ENCODE assay signal across 13 cellular contexts in the genomic region with DNA sequence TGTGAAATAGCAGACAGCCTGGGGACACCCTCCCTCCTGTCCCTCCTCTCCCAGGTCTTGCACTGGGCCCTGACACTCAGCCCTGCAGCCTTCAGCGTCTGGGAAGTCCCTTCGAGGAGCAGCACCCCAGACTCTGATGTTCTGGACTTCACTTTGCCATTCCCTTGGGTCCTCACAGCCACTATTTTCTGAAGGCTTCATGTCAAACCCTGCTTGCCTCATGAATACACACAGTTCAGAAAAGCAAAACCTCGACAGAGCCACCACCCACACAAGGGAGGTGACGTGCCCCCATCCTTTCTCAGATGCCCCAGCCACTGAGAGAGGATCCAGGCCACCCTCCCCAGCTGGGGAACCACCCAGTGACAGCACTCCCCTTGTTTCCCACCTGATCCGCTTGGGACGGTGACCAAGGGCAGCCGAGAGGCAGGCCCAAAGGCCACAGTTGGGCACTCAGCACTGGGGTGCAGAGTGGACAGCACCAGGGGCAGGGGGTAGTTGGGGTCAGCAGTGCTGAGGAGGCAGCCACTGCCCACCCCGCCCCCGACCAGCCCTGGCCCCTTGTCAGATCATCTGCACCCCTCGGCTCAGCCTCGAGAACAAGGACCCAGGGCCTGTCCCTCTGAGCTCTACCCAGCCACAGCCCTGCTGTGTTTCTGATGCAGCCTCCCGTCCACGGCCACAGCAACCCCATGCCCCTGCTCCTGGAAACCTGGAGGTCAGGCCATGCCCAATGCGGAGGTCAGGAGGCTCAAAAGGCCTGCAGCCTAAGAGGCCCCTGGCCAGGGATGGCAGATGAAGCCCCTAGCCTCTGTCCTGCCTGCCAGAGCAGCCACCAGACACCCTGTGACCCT. TPM values are rescaled to one million over a fixed set of nuclear protein-coding genes. Genes with fewer than 3 reads are reported as not detected.
DNase-seq lines count a peak whose midpoint lies in the region; ATAC-seq, FAIRE-seq and TF ChIP-seq lines count a peak whose summit lies in the region.
"Had no signal": no experiment of that assay in that cellular context is flagged by ENCODE, and none has a peak within 500 bp of the region (broad histone marks: within the 10 kb centered on the region; RNA-seq: fewer than 3 reads in every experiment).

No MANE protein-coding gene starts in this region.

- no peaks in the 10 kb centered on the region for H3K27me3 ChIP-seq in H7 (ENCODE audit: control insufficient read depth, insufficient read depth, low read length)
- no peaks in the 10 kb centered on the region for H3K27me3 ChIP-seq in bronchial epithelial cell (ENCODE audit: control insufficient read depth, insufficient read depth, low read length)

- H3K9me3 ChIP-seq in mucosa of descending colon = no peaks in the 10 kb centered on the region

- H3K36me3 Mint-ChIP-seq in activated naive CD4-positive, alpha-beta T cell treated with anti-CD3 and anti-CD28 coated beads, Interleukin-2, amount 50 U/mL, for 72 hours = peaks cover 0 to 15% of the 10 kb centered on the region in 2 donors
- H3K36me3 Mint-ChIP-seq in stimulated activated effector memory CD8-positive, alpha-beta T cell treated with anti-CD3 and anti-CD28 coated beads, Interleukin-12 subunit alpha, Interleukin-12 subunit beta, amount 100 ng/mL, for 72 hours = peaks cover 60% of the 10 kb centered on the region
- H3K36me3 Mint-ChIP-seq: activated naive CD4-positive, alpha-beta T cell treated with anti-CD3 and anti-CD28 coated beads, Interleukin-2, amount 50 U/mL, for 24 hours had no signal

- H3K36me3 ChIP-seq in H7 (replicated peaks; ENCODE audit: control insufficient read depth, insufficient read depth, low read length) = no peaks in the 10 kb centered on the region
- H3K36me3 ChIP-seq in bronchial epithelial cell (ENCODE audit: control insufficient read depth, insufficient read depth, low read length) = no peaks in the 10 kb centered on the region
- H3K36me3 ChIP-seq in mucosa of descending colon (ENCODE audit: low read depth) = no peaks in the 10 kb centered on the region
- H3K36me3 ChIP-seq: WERI-Rb-1 had no signal

- peaks cover 46% of the 10 kb centered on the region for H3K4me1 Mint-ChIP-seq in stimulated activated effector memory CD8-positive, alpha-beta T cell treated with anti-CD3 and anti-CD28 coated beads, Interleukin-12 subunit alpha, Interleukin-12 subunit beta, amount 100 ng/mL, for 72 hours

- peak; percentile 72 for FAIRE-seq in bronchial epithelial cell (lab: Jason Lieb, UNC)
- FAIRE-seq: keratinocyte had no signal

- no peaks in the 10 kb centered on the region for H3K4me1 ChIP-seq in mucosa of descending colon (ENCODE audit: low read depth)

- ATAC-seq in activated naive CD4-positive, alpha-beta T cell treated with anti-CD3 and anti-CD28 coated beads, Interleukin-2, amount 50 U/mL, for 72 hours = peak; percentile 10 to 38
- ATAC-seq in stimulated activated effector memory CD8-positive, alpha-beta T cell treated with anti-CD3 and anti-CD28 coated beads, Interleukin-12 subunit alpha, Interleukin-12 subunit beta, amount 100 ng/mL, for 72 hours = peak; percentile 66
- ATAC-seq in HG03520 (IDR thresholded peaks at IDR 0.05; ENCODE audit: unreplicated experiment) = no peak
- no peak for ATAC-seq in mucosa of descending colon

- intact Hi-C loops in mucosa of descending colon (cut with DNase I, micrococcal nuclease) = loop anchor here (1.0 to 2.0 kb wide), 2 partner anchors 23 to 24 kb away; no protein-coding TSS in a partner anchor

- TF ChIP-seq CTCF in bronchial epithelial cell (IDR thresholded peaks at IDR 0.05; ENCODE audit: insufficient read depth, low read length, severe bottlenecking) = no peak
- TF ChIP-seq CTCF in mucosa of descending colon (IDR thresholded peaks at IDR 0.05) = no peak

- H3K4me3 ChIP-seq in H7 (ENCODE audit: insufficient read depth, low read depth, low read length) (no peak overlapping the region), bronchial epithelial cell (ENCODE audit: low read depth, low read length) (no peak overlapping the region), mucosa of descending colon (no peak overlapping the region)

- no peak for DNase-seq in activated naive CD4-positive, alpha-beta T cell treated with anti-CD3 and anti-CD28 coated beads, Interleukin-2, amount 50 U/mL, for 72 hours (ENCODE audit: low spot score in 2 of 2)
- no peak for DNase-seq in activated naive CD4-positive, alpha-beta T cell treated with anti-CD3 and anti-CD28 coated beads, Interleukin-2, amount 50 U/mL, for 16 hours
- DNase-seq in H7 (peak; percentile 51), bronchial epithelial cell (ENCODE audit: low read depth) (no peak), mucosa of descending colon (no peak), islet precursor cell (no peak)
- DNase-seq in stimulated activated effector memory CD8-positive, alpha-beta T cell treated with anti-CD3 and anti-CD28 coated beads, Interleukin-12 subunit alpha, Interleukin-12 subunit beta, amount 100 ng/mL, for 72 hours (ENCODE audit: low spot score in 2 of 2) = no peak
- DNase-seq: NCI-H446, WERI-Rb-1 had no signal

- H3K27ac Mint-ChIP-seq in activated naive CD4-positive, alpha-beta T cell treated with anti-CD3 and anti-CD28 coated beads, Interleukin-2, amount 50 U/mL, for 72 hours = peak overlapping the region in 1 of 2 donors; percentile 74
- peak overlapping the region; percentile 70 for H3K27ac Mint-ChIP-seq in stimulated activated effector memory CD8-positive, alpha-beta T cell treated with anti-CD3 and anti-CD28 coated beads, Interleukin-12 subunit alpha, Interleukin-12 subunit beta, amount 100 ng/mL, for 72 hours
- H3K27ac Mint-ChIP-seq: dendritic cell treated with granulocyte-macrophage colony-stimulating factor and Interleukin-4, amounts not matched to agents 40 ng/mL and 50 ng/mL, for 4 days had no signal

- no peak overlapping the region for H3K4me3 Mint-ChIP-seq in stimulated activated effector memory CD8-positive, alpha-beta T cell treated with anti-CD3 and anti-CD28 coated beads, Interleukin-12 subunit alpha, Interleukin-12 subunit beta, amount 100 ng/mL, for 72 hours
- H3K4me3 Mint-ChIP-seq: activated naive CD4-positive, alpha-beta T cell treated with anti-CD3 and anti-CD28 coated beads, Interleukin-2, amount 50 U/mL, for 24 hours; dendritic cell treated with granulocyte-macrophage colony-stimulating factor and Interleukin-4, amounts not matched to agents 40 ng/mL and 50 ng/mL, for 4 days had no signal

- H3K9me3 Mint-ChIP-seq in activated naive CD4-positive, alpha-beta T cell treated with anti-CD3 and anti-CD28 coated beads, Interleukin-2, amount 50 U/mL, for 72 hours = peaks cover 0 to 14% of the 10 kb centered on the region in 2 donors
- no peaks in the 10 kb centered on the region for H3K9me3 Mint-ChIP-seq in stimulated activated effector memory CD8-positive, alpha-beta T cell treated with anti-CD3 and anti-CD28 coated beads, Interleukin-12 subunit alpha, Interleukin-12 subunit beta, amount 100 ng/mL, for 72 hours
- H3K9me3 Mint-ChIP-seq: activated naive CD4-positive, alpha-beta T cell treated with anti-CD3 and anti-CD28 coated beads, Interleukin-2, amount 50 U/mL, for 24 hours; dendritic cell treated with granulocyte-macrophage colony-stimulating factor and Interleukin-4, amounts not matched to agents 40 ng/mL and 50 ng/mL, for 4 days had no signal

RNA-seq across cellular contexts. Expression of a gene that starts 3.1 kb away (rescaled TPM):
- total RNA-seq in activated naive CD4-positive, alpha-beta T cell treated with anti-CD3 and anti-CD28 coated beads, Interleukin-2, amount 50 U/mL, for 72 hours = 10 to 100 TPM; 10.3 to 12.9 TPM
- not detected in 2 replicates for total RNA-seq in H7 (2014; rRNA removed; shearing (Covaris generic))
- not detected in 2 replicates for total RNA-seq in bronchial epithelial cell
- total RNA-seq in mucosa of descending colon = 1 to 10 TPM in 1 of 3 donors, under 1 TPM in 1, not detected in 1; 0.72 to 2.7 TPM

RNA-seq across cellular contexts. Expression of a gene that starts 24.7 kb away (rescaled TPM):
- under 1 TPM; 0.12 to 0.20 TPM for total RNA-seq in activated naive CD4-positive, alpha-beta T cell treated with anti-CD3 and anti-CD28 coated beads, Interleukin-2, amount 50 U/mL, for 72 hours
- total RNA-seq in H7 (2014; rRNA removed; shearing (Covaris generic)) = not detected in 2 replicates
- not detected in 2 replicates for total RNA-seq in bronchial epithelial cell
- total RNA-seq in mucosa of descending colon = not detected

RNA-seq across cellular contexts. Expression of a gene that starts 30.8 kb away (rescaled TPM):
- total RNA-seq in activated naive CD4-positive, alpha-beta T cell treated with anti-CD3 and anti-CD28 coated beads, Interleukin-2, amount 50 U/mL, for 72 hours = 100 to 1,000 TPM in 1 of 2 donors, 10 to 100 TPM in 1; 96.4 to 132 TPM
- total RNA-seq in H7 (2014; rRNA removed; shearing (Covaris generic)) = 75.9 and 91.1 TPM in 2 replicates
- total RNA-seq in bronchial epithelial cell = 97.7 and 125 TPM in 2 replicates
- total RNA-seq in mucosa of descending colon = 100 to 1,000 TPM in 1 of 3 donors, 10 to 100 TPM in 2; 42.5 to 105 (median 56.1) TPM

Comparison
In these comparisons a context has a peak if more than half of its experiments do, and no peak if none do; other contexts are left out.
1. ATAC-seq: peak in activated naive CD4-positive, alpha-beta T cell treated with anti-CD3 and anti-CD28 coated beads, Interleukin-2, amount 50 U/mL, for 72 hours (2 of 2) and stimulated activated effector memory CD8-positive, alpha-beta T cell treated with anti-CD3 and anti-CD28 coated beads, Interleukin-12 subunit alpha, Interleukin-12 subunit beta, amount 100 ng/mL, for 72 hours (single experiment); none in HG03520 (single experiment) and mucosa of descending colon (single experiment).